In genomic region chr22:37636949-37637273, GRCh38 we compare ENCODE assay signal across 13 cellular contexts. TPM values are rescaled to one million over a fixed set of nuclear protein-coding genes. Genes with fewer than 3 reads are reported as not detected.
DNase-seq lines count a peak whose midpoint lies in the region; ATAC-seq and TF ChIP-seq lines count a peak whose summit lies in the region.
"Had no signal": no experiment of that assay in that cellular context is flagged by ENCODE, and none has a peak within 500 bp of the region (broad histone marks: within the 10 kb centered on the region; RNA-seq: fewer than 3 reads in every experiment).

No MANE protein-coding gene starts in this region.

- H3K27me3 ChIP-seq in SU-DHL-6 (ENCODE audit: low read length): no peaks in the 10 kb centered on the region
- no peaks in the 10 kb centered on the region for H3K27me3 ChIP-seq in adrenal gland

- peaks cover 35% of the 10 kb centered on the region for H3F3A ChIP-seq in SU-DHL-6 (ENCODE audit: insufficient read depth)

- H3K4me3 ChIP-seq in SU-DHL-6 (ENCODE audit: insufficient read depth, low read length, poor library complexity, severe bottlenecking) (no peak overlapping the region), adrenal gland (no peak overlapping the region)
- H3K4me3 ChIP-seq: SK-N-MC had no signal

- no peak for DNase-seq in activated T-cell treated with anti-CD3 and anti-CD28 coated beads, Interleukin-2, amount 50 U/mL, for 24 hours
- DNase-seq in activated T-cell treated with anti-CD3 and anti-CD28 coated beads, Interleukin-2, amount 50 U/mL, for 1 hour: no peak
- DNase-seq in immature natural killer cell: no peak
- DNase-seq in activated effector memory CD4-positive, alpha-beta T cell treated with anti-CD3 and anti-CD28 coated beads, Interleukin-2, amount 50 U/mL, for 16 hours: no peak
- DNase-seq in adrenal gland: no peak
- DNase-seq: activated CD4-positive, CD25-positive, alpha-beta regulatory T cell treated with anti-CD3 and anti-CD28 coated beads, Interleukin-2, amount 50 U/mL, for 72 hours; cortex of kidney had no signal

- H3K9ac ChIP-seq in SU-DHL-6 (ENCODE audit: low read length): no peak overlapping the region; the same call in 1 of the 2 replicates

- WGBS in adrenal gland, 4 donors: 66 to 76% (median 71%) methylated on average over 2 to 3 of the region's 3 CpGs

- H3K4me2 ChIP-seq in SU-DHL-6 (ENCODE audit: low read depth, low read length, poor library complexity, severe bottlenecking): no peak overlapping the region

- H3K27me3 Mint-ChIP-seq in activated T-cell treated with anti-CD3 and anti-CD28 coated beads, Interleukin-2, amount 50 U/mL, for 24 hours: no peaks in the 10 kb centered on the region
- peaks cover 0 to 10% (median 3%) of the 10 kb centered on the region in 3 donors for H3K27me3 Mint-ChIP-seq in immature natural killer cell (ENCODE audit: low read depth in 3 of 3)
- H3K27me3 Mint-ChIP-seq: IgD-negative memory B cell had no signal

- peaks cover 26% of the 10 kb centered on the region for H3K36me3 Mint-ChIP-seq in activated T-cell treated with anti-CD3 and anti-CD28 coated beads, Interleukin-2, amount 50 U/mL, for 24 hours (ENCODE audit: low read depth)
- H3K36me3 Mint-ChIP-seq in immature natural killer cell: no peaks in the 10 kb centered on the region
- H3K36me3 Mint-ChIP-seq: IgD-negative memory B cell had no signal

- H3K36me3 ChIP-seq in SU-DHL-6 (ENCODE audit: low read length) (no peaks in the 10 kb centered on the region), adrenal gland (replicated peaks in 1 of 2) (no peaks in the 10 kb centered on the region)

- no peaks in the 10 kb centered on the region for H4K20me1 ChIP-seq in SU-DHL-6 (ENCODE audit: low read depth, low read length)

- peak overlapping the region; percentile 88 for H3K27ac Mint-ChIP-seq in activated T-cell treated with anti-CD3 and anti-CD28 coated beads, Interleukin-2, amount 50 U/mL, for 24 hours
- peak overlapping the region; percentile 86 to 98 (median 92) for H3K27ac Mint-ChIP-seq in immature natural killer cell

- H3K9me2 ChIP-seq in SU-DHL-6 (replicated peaks; ENCODE audit: insufficient read depth, low read length): no peaks in the 10 kb centered on the region

- intact Hi-C loops in adrenal gland (cut with DNase I): no loop called here

- H3K4me1 ChIP-seq in adrenal gland (replicated peaks in 1 of 2): peaks cover 18 to 46% of the 10 kb centered on the region in 2 donors

- no peak for ATAC-seq in GM21737 (IDR thresholded peaks at IDR 0.05; ENCODE audit: unreplicated experiment)

- no peak for TF ChIP-seq POLR2A in adrenal gland (IDR thresholded peaks at IDR 0.05)

- TF ChIP-seq CTCF in SU-DHL-6 (IDR thresholded peaks at IDR 0.05; ENCODE audit: insufficient read depth, low read length, poor library complexity, severe bottlenecking) (no peak), adrenal gland (IDR thresholded peaks at IDR 0.05) (no peak)

- H3K9me3 Mint-ChIP-seq in activated T-cell treated with anti-CD3 and anti-CD28 coated beads, Interleukin-2, amount 50 U/mL, for 24 hours: no peaks in the 10 kb centered on the region
- no peaks in the 10 kb centered on the region for H3K9me3 Mint-ChIP-seq in immature natural killer cell
- H3K9me3 Mint-ChIP-seq: IgD-negative memory B cell had no signal

- H3K27ac ChIP-seq in SU-DHL-6 (ENCODE audit: low read depth, low read length) (peak overlapping the region; percentile 44), temporal lobe (ENCODE audit: low read depth, low read length) (peak overlapping the region; percentile 61), adrenal gland (peak overlapping the region in 2 of 5 donors; percentile 19 to 78)
- H3K27ac ChIP-seq: SK-N-MC had no signal

- H3K4me3 Mint-ChIP-seq in activated T-cell treated with anti-CD3 and anti-CD28 coated beads, Interleukin-2, amount 50 U/mL, for 24 hours: no peak overlapping the region
- peak overlapping the region; percentile 70 to 96 (median 92) for H3K4me3 Mint-ChIP-seq in immature natural killer cell

- peaks cover 74% of the 10 kb centered on the region for H3K4me1 Mint-ChIP-seq in activated T-cell treated with anti-CD3 and anti-CD28 coated beads, Interleukin-2, amount 50 U/mL, for 24 hours (ENCODE audit: low read depth)
- H3K4me1 Mint-ChIP-seq in immature natural killer cell: peaks cover 78 to 85% of the 10 kb centered on the region in 2 donors

- H2AFZ ChIP-seq in SU-DHL-6 (ENCODE audit: low read depth, low read length, severe bottlenecking): no peak overlapping the region

- H3K79me2 ChIP-seq in SU-DHL-6 (ENCODE audit: insufficient read depth, low read length): peaks cover 12% of the 10 kb centered on the region

- H3K9me3 ChIP-seq in SU-DHL-6 (ENCODE audit: insufficient read depth, low read length) (no peaks in the 10 kb centered on the region), adrenal gland (replicated peaks in 1 of 3) (no peaks in the 10 kb centered on the region)

RNA-seq across cellular contexts. Expression of gene SH3BP1, which starts 2.6 kb away (rescaled TPM):
- polyA plus RNA-seq in immature natural killer cell: 10 to 100 TPM; 12.6 to 41.2 (median 21.2) TPM
- 0.49 TPM for total RNA-seq in temporal lobe
- total RNA-seq in adrenal gland: 10 to 100 TPM in 5 of 8 donors, 1 to 10 TPM in 3; 8.1 to 18.7 (median 10.6) TPM
- 10 to 100 TPM in 1 of 3 donors, 1 to 10 TPM in 2; 2.4 to 27.3 (median 9.8) TPM for polyA plus RNA-seq in adrenal gland
- total RNA-seq: myocyte had no signal

RNA-seq across cellular contexts. Expression of gene PDXP, which starts 21.6 kb away (rescaled TPM):
- polyA plus RNA-seq in immature natural killer cell: 10 to 100 TPM in 1 of 3 donors, 1 to 10 TPM in 2; 2.2 to 13.2 (median 7.7) TPM
- 36.1 TPM for total RNA-seq in temporal lobe
- total RNA-seq in adrenal gland: 10 to 100 TPM; 16.2 to 49.7 (median 20.9) TPM
- 10 to 100 TPM in 2 of 3 donors, 1 to 10 TPM in 1; 10.0 to 41.9 (median 13.4) TPM for polyA plus RNA-seq in adrenal gland

RNA-seq across cellular contexts. Expression of gene GGA1, which starts 28.3 kb away (rescaled TPM):
- polyA plus RNA-seq in immature natural killer cell (10 to 100 TPM; 21.3 to 29.6 (median 25.3) TPM), adrenal gland (100 to 1,000 TPM in 2 of 3 donors, 10 to 100 TPM in 1; 42.4 to 160 (median 107) TPM)
- total RNA-seq in temporal lobe (27.5 TPM), adrenal gland (10 to 100 TPM; 30.6 to 93.3 (median 65.6) TPM)

RNA-seq across cellular contexts. Expression of gene LGALS1, which starts 38.5 kb away (rescaled TPM):
- polyA plus RNA-seq in immature natural killer cell (100 to 1,000 TPM; 416 to 572 (median 473) TPM), adrenal gland (1,000 to 10,000 TPM in 2 of 3 donors, 100 to 1,000 TPM in 1; 588 to 4,628 (median 4,577) TPM)
- total RNA-seq in temporal lobe (70.3 TPM), adrenal gland (1,000 to 10,000 TPM in 3 of 8 donors, 100 to 1,000 TPM in 5; 623 to 2,904 (median 918) TPM)

RNA-seq across cellular contexts. Expression of gene NOL12, which starts 49.2 kb away (rescaled TPM):
- polyA plus RNA-seq in immature natural killer cell (10 to 100 TPM; 34.6 to 59.3 (median 42.3) TPM), adrenal gland (10 to 100 TPM; 26.7 to 90.7 (median 73.8) TPM)
- total RNA-seq in temporal lobe (14.8 TPM), adrenal gland (10 to 100 TPM; 23.2 to 51.1 (median 39.3) TPM)
